ENCODE assay signal across 10 cellular contexts in genomic region chr15:101126618-101127502, GRCh38.
DNase-seq lines count a peak whose midpoint lies in the region; ATAC-seq and TF ChIP-seq lines count a peak whose summit lies in the region.
"Had no signal": no experiment of that assay in that cellular context is flagged by ENCODE, and none has a peak within 500 bp of the region (broad histone marks: within the 10 kb centered on the region; RNA-seq: fewer than 3 reads in every experiment).

No MANE protein-coding gene starts in this region.

- no peaks in the 10 kb centered on the region for H3K27me3 ChIP-seq in BLaER1 treated with 17β-estradiol and CSF1 and Interleukin-3, amounts not matched to agents 10 nM and 100 nM
- H3K27me3 ChIP-seq in fibroblast of lung (ENCODE audit: control insufficient read depth, insufficient read depth, low read length), result no peaks in the 10 kb centered on the region
- H3K27me3 ChIP-seq: pancreas had no signal

- H3K9ac ChIP-seq in BLaER1 treated with 17β-estradiol and CSF1 and Interleukin-3, amounts not matched to agents 10 nM and 100 nM, result peak overlapping the region; percentile 26 to 77 (median 69); a peak in 21 of 22 replicates
- peak overlapping the region; percentile 61 for H3K9ac ChIP-seq in fibroblast of lung (ENCODE audit: insufficient read depth, low read length)

- peaks cover 72 to 85% (median 79%) of the 10 kb centered on the region in 10 experiments for H3K4me1 ChIP-seq in BLaER1 treated with 17β-estradiol and CSF1 and Interleukin-3, amounts not matched to agents 10 nM and 100 nM
- H3K4me1 ChIP-seq in fibroblast of lung (ENCODE audit: control insufficient read depth, extremely low read depth, insufficient read depth, low read length), result peaks cover 23% of the 10 kb centered on the region
- H3K4me1 ChIP-seq: pancreas had no signal

- H3K27ac Mint-ChIP-seq in T-helper 1 cell treated with Interleukin-12 subunit alpha and Interleukin-12 subunit beta and Interleukin-4 antibody, amounts not matched to agents 30 μg/mL and 1 μg/mL, for 36 hours, result peak overlapping the region; percentile 96

- H4K20me1 ChIP-seq in BLaER1 treated with 17β-estradiol and CSF1 and Interleukin-3, amounts not matched to agents 10 nM and 100 nM, result no peaks in the 10 kb centered on the region
- H4K20me1 ChIP-seq in fibroblast of lung (ENCODE audit: control insufficient read depth, extremely low read depth, insufficient read depth, low read length), result no peaks in the 10 kb centered on the region

- H2AFZ ChIP-seq in fibroblast of lung (ENCODE audit: low read length), result no peak overlapping the region

- no peaks in the 10 kb centered on the region for H3K27me3 Mint-ChIP-seq in T-helper 1 cell treated with Interleukin-12 subunit alpha and Interleukin-12 subunit beta and Interleukin-4 antibody, amounts not matched to agents 30 μg/mL and 1 μg/mL, for 36 hours (ENCODE audit: low read depth)

- no peaks in the 10 kb centered on the region for H3K79me2 ChIP-seq in fibroblast of lung (ENCODE audit: control insufficient read depth, insufficient read depth, low read length)

- H3K9me3 Mint-ChIP-seq in T-helper 1 cell treated with Interleukin-12 subunit alpha and Interleukin-12 subunit beta and Interleukin-4 antibody, amounts not matched to agents 30 μg/mL and 1 μg/mL, for 36 hours, result peaks cover 6% of the 10 kb centered on the region

- H3K4me1 Mint-ChIP-seq in T-helper 1 cell treated with Interleukin-12 subunit alpha and Interleukin-12 subunit beta and Interleukin-4 antibody, amounts not matched to agents 30 μg/mL and 1 μg/mL, for 36 hours (ENCODE audit: low read depth), result peaks cover 73% of the 10 kb centered on the region

- ATAC-seq in GM19324 (IDR thresholded peaks at IDR 0.05; ENCODE audit: low FRiP score, unreplicated experiment) (peak; percentile 43), HG03196 (IDR thresholded peaks at IDR 0.05; ENCODE audit: unreplicated experiment) (peak; percentile 40)
- ATAC-seq: K562 had no signal

- no peaks in the 10 kb centered on the region for H3K36me3 ChIP-seq in BLaER1 treated with 17β-estradiol and CSF1 and Interleukin-3, amounts not matched to agents 10 nM and 100 nM
- H3K36me3 ChIP-seq in fibroblast of lung (ENCODE audit: control insufficient read depth, insufficient read depth, low read length), result no peaks in the 10 kb centered on the region
- H3K36me3 ChIP-seq: pancreas had no signal

- peak overlapping the region; percentile 70 for H3K4me3 Mint-ChIP-seq in T-helper 1 cell treated with Interleukin-12 subunit alpha and Interleukin-12 subunit beta and Interleukin-4 antibody, amounts not matched to agents 30 μg/mL and 1 μg/mL, for 36 hours

- peak overlapping the region; percentile 67 to 96 (median 87) for H3K4me2 ChIP-seq in BLaER1 treated with 17β-estradiol and CSF1 and Interleukin-3, amounts not matched to agents 10 nM and 100 nM
- H3K4me2 ChIP-seq in fibroblast of lung (ENCODE audit: extremely low read depth, insufficient read depth, low read length), result peak overlapping the region; percentile 20

- H3K4me3 ChIP-seq in BLaER1 treated with 17β-estradiol and CSF1 and Interleukin-3, amounts not matched to agents 10 nM and 100 nM, result peak overlapping the region in 7 of 10 experiments; percentile 3 to 56 (median 24); a peak in 5 of 20 replicates
- H3K4me3 ChIP-seq in fibroblast of lung (replicated peaks in 1 of 4; ENCODE audit: control extremely low read depth in 1 of 4, insufficient read depth in 1 of 4, low read depth in 3 of 4, low read length in 4 of 4) (no peak overlapping the region), skeletal muscle cell (ENCODE audit: low read depth, low read length) (no peak overlapping the region)
- H3K4me3 ChIP-seq: K562, pancreas had no signal

- no peak for TF ChIP-seq CTCF in fibroblast of lung (conservative IDR thresholded peaks at IDR 0.05 in 1 of 2, IDR thresholded peaks at IDR 0.05 in 1 of 2; ENCODE audit: low read depth in 1 of 2, low read length in 2 of 2)
- no peak for TF ChIP-seq CTCF in GM10266 (IDR thresholded peaks at IDR 0.05; ENCODE audit: control insufficient read depth, insufficient read depth, low read depth, missing control alignments)

- DNase-seq in fibroblast of lung (ENCODE audit: low read depth in 2 of 2), result peak; percentile 69 to 78
- peak; percentile 78 for DNase-seq in skeletal muscle cell (ENCODE audit: low read depth)
- no peak for DNase-seq in GM10266 (ENCODE audit: extremely low spot score)
- no peak for DNase-seq in activated effector memory CD4-positive, alpha-beta T cell treated with Interleukin-2 at 50 U/mL for 16 hours

- peaks cover 0 to 10% (median 0%) of the 10 kb centered on the region in 11 experiments; a peak in 3 of 22 replicates for H3K9me3 ChIP-seq in BLaER1 treated with 17β-estradiol and CSF1 and Interleukin-3, amounts not matched to agents 10 nM and 100 nM (replicated peaks in 1 of 11)
- H3K9me3 ChIP-seq in fibroblast of lung (ENCODE audit: control insufficient read depth, insufficient read depth, low read depth, low read length), result no peaks in the 10 kb centered on the region
- H3K9me3 ChIP-seq: pancreas had no signal

- H3K27ac ChIP-seq in BLaER1 treated with 17β-estradiol and CSF1 and Interleukin-3, amounts not matched to agents 10 nM and 100 nM, result peak overlapping the region; percentile 58 to 88 (median 76); a peak in 21 of 22 replicates
- peak overlapping the region; percentile 93 for H3K27ac ChIP-seq in fibroblast of lung (ENCODE audit: insufficient read depth, low read length)

- H3K36me3 Mint-ChIP-seq in T-helper 1 cell treated with Interleukin-12 subunit alpha and Interleukin-12 subunit beta and Interleukin-4 antibody, amounts not matched to agents 30 μg/mL and 1 μg/mL, for 36 hours (ENCODE audit: low read depth), result peaks cover 13% of the 10 kb centered on the region

Comparison
In these comparisons a context has a peak if more than half of its experiments do, and no peak if none do; other contexts are left out.
1. H3K4me3 ChIP-seq: peak in BLaER1 treated with 17β-estradiol and CSF1 and Interleukin-3, amounts not matched to agents 10 nM and 100 nM (7 of 10); none in fibroblast of lung (0 of 4) and skeletal muscle cell (single experiment).
2. DNase-seq: peak in fibroblast of lung (2 of 2) and skeletal muscle cell (single experiment); none in GM10266 (single experiment) and activated effector memory CD4-positive, alpha-beta T cell treated with Interleukin-2 at 50 U/mL for 16 hours (single experiment).